Comparison of ENCODE assay signal across 22 cellular contexts in the genomic region with DNA sequence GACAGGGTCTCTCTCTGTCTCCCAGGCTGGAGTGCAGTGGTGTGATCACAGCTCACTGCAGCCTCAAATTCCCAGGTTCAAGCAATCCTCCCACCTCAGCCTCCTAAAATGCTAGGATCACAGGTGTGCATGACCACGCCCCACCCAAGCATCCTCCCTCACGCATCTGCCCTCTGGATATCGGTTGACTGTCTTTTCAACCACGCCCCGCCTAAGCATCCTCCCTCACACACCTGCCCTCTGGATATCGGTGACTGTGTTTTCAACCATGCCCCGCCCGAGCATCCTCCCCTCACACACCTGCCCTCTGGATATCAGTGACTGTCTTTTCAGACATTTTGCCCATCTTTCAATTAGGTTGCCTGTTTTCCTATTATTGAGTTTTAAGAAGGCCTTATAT.
"Had no signal": no experiment of that assay in that cellular context is flagged by ENCODE, and none has a peak within 500 bp of the region (broad histone marks: within the 10 kb centered on the region; RNA-seq: fewer than 3 reads in every experiment).

No MANE protein-coding gene starts in this region.

- H3K27ac ChIP-seq: colonic mucosa, dorsolateral prefrontal cortex, esophagus squamous epithelium, heart right ventricle, neural progenitor cell, stomach, suprapubic skin, tibial nerve, VCaP had no signal

- H3K9ac ChIP-seq: neural progenitor cell had no signal

- DNase-seq: activated CD4-positive, alpha-beta memory T cell treated with anti-CD3 and anti-CD28 coated beads, Interleukin-2, amount 10 ng/mL, durations not matched to agents 7 days and 5 days; activated CD4-positive, alpha-beta T cell treated with anti-CD3 and anti-CD28 coated beads, Interleukin-2, amount 10 ng/mL, durations not matched to agents 24 days and 14 days; activated effector memory CD4-positive, alpha-beta T cell treated with Interleukin-2 at 50 U/mL for 16 hours; activated naive CD4-positive, alpha-beta T cell treated with anti-CD3 and anti-CD28 coated beads for 36 hours; activated naive CD8-positive, alpha-beta T cell treated with anti-CD3 and anti-CD28 coated beads, Interleukin-2, amount 10 ng/mL, durations not matched to agents 7 days and 5 days; activated T-cell treated with anti-CD3 and anti-CD28 coated beads, Interleukin-2, amount 50 U/mL, for 72 hours; amniotic stem cell; colonic mucosa; dorsolateral prefrontal cortex; esophagus squamous epithelium; heart right ventricle; kidney; naive thymus-derived CD4-positive, alpha-beta T cell; small intestine; stimulated activated CD4-positive, alpha-beta T cell treated with anti-CD3 and anti-CD28 coated beads, Interleukin-2, amount 100 ng/mL, for 24 hours; stomach; uterus had no signal

- H3K4me2 ChIP-seq: neural progenitor cell had no signal

- H3K9me3 ChIP-seq: colonic mucosa, esophagus squamous epithelium, heart right ventricle, stomach, suprapubic skin, tibial nerve, uterus had no signal

- H3K4me1 ChIP-seq: colonic mucosa, esophagus squamous epithelium, neural progenitor cell, stomach, suprapubic skin, tibial nerve, uterus had no signal

- H2AFZ ChIP-seq: neural progenitor cell had no signal

- H3K36me3 ChIP-seq: colonic mucosa, esophagus squamous epithelium, neural progenitor cell, suprapubic skin, uterus had no signal

- H3K27me3 ChIP-seq: colonic mucosa, dorsolateral prefrontal cortex, esophagus squamous epithelium, heart right ventricle, neural progenitor cell, stomach, suprapubic skin, tibial nerve, uterus had no signal

- H3K4me3 ChIP-seq: colonic mucosa, dorsolateral prefrontal cortex, esophagus squamous epithelium, heart right ventricle, lung, neural progenitor cell, stomach, suprapubic skin, tibial nerve, uterus had no signal
